In genomic region chr12:124174406-124174805, GRCh38 we compare ENCODE assay signal across 19 cellular contexts.
DNase-seq lines count a peak whose midpoint lies in the region; ATAC-seq, FAIRE-seq and TF ChIP-seq lines count a peak whose summit lies in the region.
"Had no signal": no experiment of that assay in that cellular context is flagged by ENCODE, and none has a peak within 500 bp of the region (broad histone marks: within the 10 kb centered on the region; RNA-seq: fewer than 3 reads in every experiment).

No MANE protein-coding gene starts in this region.

- POLR2A ChIA-PET in endothelial cell of umbilical vein (lab: Charles Lee) = no interaction called here

- intact Hi-C loops in endothelial cell of umbilical vein (cut with micrococcal nuclease) (no loop called here), sciatic nerve (cut with DNase I) (no loop called here), pancreas (cut with DNase I) (no loop called here)

- H4K20me1 ChIP-seq in endothelial cell of umbilical vein (replicated peaks; ENCODE audit: control insufficient read depth, extremely low read depth, insufficient read depth, low read length) = no peaks in the 10 kb centered on the region

- DNase-seq in ELR (ENCODE audit: low read depth) (peak; percentile 86), SJSA1 (ENCODE audit: low read depth in 1 of 2, low spot score in 2 of 2) (peak; percentile 82 to 90), endothelial cell of umbilical vein (ENCODE audit: low read depth, low spot score) (peak; percentile 46), sciatic nerve (ENCODE audit: low spot score) (no peak), pancreas (no peak), HuH-7 (ENCODE audit: low spot score) (no peak), NCI-H187 treated with DMSO at 0.1 percent for 48 hours (lab: John Stamatoyannopoulos, UW) (no peak)
- DNase-seq: activated CD4-positive, alpha-beta T cell treated with anti-CD3 and anti-CD28 coated beads, Interleukin-2, amount 10 ng/mL, durations not matched to agents 24 days and 14 days; activated T-cell treated with anti-CD3 and anti-CD28 coated beads, Interleukin-2, amount 50 U/mL, for 4 hours; immature natural killer cell; midbrain; NCI-H1930; NCI-H69; stimulated activated CD8-positive, alpha-beta memory T cell treated with anti-CD3 and anti-CD28 coated beads, Interleukin-4, amount 100 ng/mL, for 48 hours; trophoblast cell had no signal

- H3K4me3 ChIP-seq in SJSA1 (no peak overlapping the region), endothelial cell of umbilical vein (replicated peaks in 1 of 3; ENCODE audit: insufficient read depth in 1 of 3, low read depth in 1 of 3, low read length in 3 of 3) (no peak overlapping the region), pancreas (no peak overlapping the region)

- no peaks in the 10 kb centered on the region for H3K36me3 ChIP-seq in SJSA1
- H3K36me3 ChIP-seq in endothelial cell of umbilical vein (ENCODE audit: control insufficient read depth in 2 of 2, extremely low read depth in 1 of 2, insufficient read depth in 2 of 2, low read length in 2 of 2) = no peaks in the 10 kb centered on the region
- no peaks in the 10 kb centered on the region for H3K36me3 ChIP-seq in pancreas

- H3K9me3 ChIP-seq in SJSA1 (replicated peaks) (no peaks in the 10 kb centered on the region), endothelial cell of umbilical vein (replicated peaks; ENCODE audit: control insufficient read depth, insufficient read depth, low read length) (no peaks in the 10 kb centered on the region), pancreas (no peaks in the 10 kb centered on the region)

- dilution Hi-C loops in endothelial cell of umbilical vein (cut with MboI; ENCODE audit: extremely low pct_ligation_motif_present, low sequenced_read_pairs) = no loop called here

- no peaks in the 10 kb centered on the region for H3K79me2 ChIP-seq in endothelial cell of umbilical vein (ENCODE audit: control insufficient read depth, insufficient read depth, low read length)
- H3K79me2 ChIP-seq: parathyroid adenoma had no signal

- CTCF ChIA-PET in endothelial cell of umbilical vein (lab: Charles Lee) = interaction anchor here (0.7 to 1.0 kb wide), 2 partner anchors 62 to 141 kb away, joined by 3 read pairs; no protein-coding TSS in a partner anchor

- no TSS peak for BruUV-seq in endothelial cell of umbilical vein (replicated peaks; lab: Mats Ljungman, UMichigan)

- ATAC-seq in sciatic nerve (peak; percentile 74), HG02588 (IDR thresholded peaks at IDR 0.05; ENCODE audit: unreplicated experiment) (no peak), pancreas (no peak)
- ATAC-seq: activated T-cell treated with anti-CD3 and anti-CD28 coated beads, Interleukin-2, amount 50 U/mL, for 4 hours had no signal

- H3K9ac ChIP-seq in endothelial cell of umbilical vein (replicated peaks; ENCODE audit: extremely low read depth, insufficient read depth, low read length) = no peak overlapping the region
- H3K9ac ChIP-seq: KMS-11, parathyroid adenoma had no signal

- no peaks in the 10 kb centered on the region for H3K9me1 ChIP-seq in endothelial cell of umbilical vein (replicated peaks; ENCODE audit: control insufficient read depth, extremely low read depth, insufficient read depth, low read length)

- no peaks in the 10 kb centered on the region for H3K27me3 ChIP-seq in SJSA1 (replicated peaks)
- H3K27me3 ChIP-seq in endothelial cell of umbilical vein (ENCODE audit: control insufficient read depth in 2 of 2, insufficient read depth in 2 of 2, low read length in 2 of 2) = no peaks in the 10 kb centered on the region
- H3K27me3 ChIP-seq in pancreas = no peaks in the 10 kb centered on the region

- H3K4me2 ChIP-seq in endothelial cell of umbilical vein (ENCODE audit: insufficient read depth, low read length) = no peak overlapping the region
- H3K4me2 ChIP-seq: KMS-11 had no signal

- H3K27ac ChIP-seq in SJSA1 (peak overlapping the region; percentile 70), endothelial cell of umbilical vein (ENCODE audit: insufficient read depth, low read depth, low read length) (no peak overlapping the region), pancreas (no peak overlapping the region)
- H3K27ac ChIP-seq: KMS-11, parathyroid adenoma, RWPE1 had no signal

- peak; percentile 64 for FAIRE-seq in endothelial cell of umbilical vein (lab: Jason Lieb, UNC)
- FAIRE-seq in pancreas (lab: Jason Lieb, UNC) = no peak

- H2AFZ ChIP-seq in endothelial cell of umbilical vein (ENCODE audit: low read depth, low read length) = peak overlapping the region; percentile 25
- H2AFZ ChIP-seq: parathyroid adenoma had no signal

- H3K4me1 ChIP-seq in SJSA1 (replicated peaks) (peaks cover 38% of the 10 kb centered on the region), endothelial cell of umbilical vein (ENCODE audit: control insufficient read depth, extremely low read depth, insufficient read depth, low read length) (peaks cover 5% of the 10 kb centered on the region), pancreas (no peaks in the 10 kb centered on the region)
- H3K4me1 ChIP-seq: parathyroid adenoma had no signal

- no peak for TF ChIP-seq CTCF in endothelial cell of umbilical vein (IDR thresholded peaks at IDR 0.05; ENCODE audit: extremely low read depth in 1 of 2, insufficient read depth in 1 of 2, low read depth in 1 of 2, low read length in 2 of 2)
- TF ChIP-seq CTCF in pancreas (IDR thresholded peaks at IDR 0.05) = no peak

- 73 to 77% methylated on average over 12 of the region's 12 CpGs for WGBS in pancreas, 2 donors

- TF ChIP-seq POLR2A in endothelial cell of umbilical vein (IDR thresholded peaks at IDR 0.05; ENCODE audit: low read depth, low read length) = no peak

TF ChIP-seq in endothelial cell of umbilical vein, 7 proteins besides CTCF, POLR2A, EP300 and RAD21:
- TF ChIP-seq MYC (IDR thresholded peaks at IDR 0.05; ENCODE audit: low read depth, low read length) = no peak
- no peak for TF ChIP-seq POLR2AphosphoS5 (IDR thresholded peaks at IDR 0.05; ENCODE audit: insufficient read depth, low read depth, low read length)
- TF ChIP-seq MAX (IDR thresholded peaks at IDR 0.05; ENCODE audit: insufficient read depth, insufficient read length) = no peak
- TF ChIP-seq FOS (IDR thresholded peaks at IDR 0.05; ENCODE audit: borderline replicate concordance, insufficient read depth, low read length) = no peak
- no peak for TF ChIP-seq JUN (IDR thresholded peaks at IDR 0.05; ENCODE audit: borderline replicate concordance, insufficient read depth, insufficient read length, low read depth)
- no peak for TF ChIP-seq EZH2 (IDR thresholded peaks at IDR 0.05; ENCODE audit: borderline replicate concordance, low read depth, low read length, severe bottlenecking)
- no peak for TF ChIP-seq GATA2 (IDR thresholded peaks at IDR 0.05; ENCODE audit: insufficient read depth, insufficient read length, low read depth, low read length)

Comparison
In these comparisons a context has a peak if more than half of its experiments do, and no peak if none do; other contexts are left out.
1. DNase-seq: peak in ELR (single experiment), SJSA1 (2 of 2) and endothelial cell of umbilical vein (single experiment); none in sciatic nerve (single experiment), pancreas (0 of 6), HuH-7 (single experiment) and NCI-H187 treated with DMSO at 0.1 percent for 48 hours (single experiment).